Comparison of ENCODE assay signal across 12 cellular contexts in the genomic region with DNA sequence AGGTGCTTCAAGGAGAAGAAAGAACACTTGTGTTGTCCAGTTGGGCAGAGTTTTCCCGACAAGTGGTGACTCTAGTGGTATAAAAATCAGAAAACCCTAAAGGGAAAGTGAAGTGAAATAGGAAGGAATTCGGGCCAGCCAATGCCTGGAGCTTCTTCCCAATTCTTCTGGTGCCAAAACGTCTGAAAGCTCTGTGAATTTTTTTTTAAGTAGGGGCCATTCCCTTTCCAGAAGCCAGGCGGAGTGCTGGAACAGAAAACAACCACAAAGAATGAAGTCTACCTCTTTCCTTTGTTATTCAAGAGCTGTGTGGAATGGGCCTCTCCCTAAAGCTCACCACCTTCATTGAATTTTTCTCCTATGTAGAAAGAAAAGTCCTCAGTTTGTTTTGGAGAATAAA. TPM values are rescaled to one million over a fixed set of nuclear protein-coding genes. Genes with fewer than 3 reads are reported as not detected.
DNase-seq lines count a peak whose midpoint lies in the region; ATAC-seq, FAIRE-seq and TF ChIP-seq lines count a peak whose summit lies in the region.
"Had no signal": no experiment of that assay in that cellular context is flagged by ENCODE, and none has a peak within 500 bp of the region (broad histone marks: within the 10 kb centered on the region; RNA-seq: fewer than 3 reads in every experiment).

No MANE protein-coding gene starts in this region.

- TF ChIP-seq CTCF in heart right ventricle (IDR thresholded peaks at IDR 0.05) (peak in 5 of 9 donors; percentile 10 to 46 (median 20)), choroid plexus epithelial cell (conservative IDR thresholded peaks at IDR 0.05; ENCODE audit: low read depth, low read length) (peak; percentile 58), left lung (IDR thresholded peaks at IDR 0.05) (no peak)

- FAIRE-seq in urothelium cell line (lab: Jason Lieb, UNC) = no peak
- FAIRE-seq: G401.6 had no signal

- H3K36me3 ChIP-seq in heart right ventricle (no peaks in the 10 kb centered on the region), left lung (no peaks in the 10 kb centered on the region)
- H3K36me3 ChIP-seq: WERI-Rb-1 had no signal

- ATAC-seq in heart right ventricle (no peak), left lung (peak; percentile 52), GM18517 (IDR thresholded peaks at IDR 0.05; ENCODE audit: unreplicated experiment) (no peak), GM21381 (IDR thresholded peaks at IDR 0.05; ENCODE audit: unreplicated experiment) (no peak)
- ATAC-seq: activated T-cell treated with anti-CD3 and anti-CD28 coated beads, Interleukin-2, amount 50 U/mL, for 4 hours had no signal

- intact Hi-C loops in heart right ventricle (cut with DNase I) = loop anchor here in 5 of 10 donors (5.0 to 10.0 kb wide), 5 partner anchors 41 to 484 kb away; partner anchors contain the start of gene PPARGC1A (in 1 of the 5)
- intact Hi-C loops in cardiac septum (cut with DNase I) = loop anchor here (5.0 kb wide), 3 partner anchors 141 to 561 kb away; no protein-coding TSS in a partner anchor
- intact Hi-C loops in left lung (cut with DNase I) = no loop called here

- WGBS in heart right ventricle, 2 donors = 32 to 37% methylated on average over 4 of the region's 4 CpGs

- DNase-seq in heart right ventricle = no peak
- DNase-seq in cardiac septum (ENCODE audit: low spot score) = no peak
- DNase-seq in choroid plexus epithelial cell (ENCODE audit: low read depth) = peak; percentile 37
- DNase-seq in left lung = no peak
- peak; percentile 13 for DNase-seq in urothelium cell line (ENCODE audit: low spot score)
- DNase-seq in NCI-H510A treated with DMSO at 0.1 percent for 48 hours (lab: John Stamatoyannopoulos, UW) = no peak
- DNase-seq: activated T-cell treated with anti-CD3 and anti-CD28 coated beads, Interleukin-2, amount 50 U/mL, for 4 hours; NCI-H2171 treated with DMSO at 0.1 percent for 48 hours; WERI-Rb-1 had no signal

- H3K9me3 ChIP-seq in heart right ventricle = no peaks in the 10 kb centered on the region
- no peaks in the 10 kb centered on the region for H3K9me3 ChIP-seq in left lung

- no peak overlapping the region for H3K4me3 ChIP-seq in heart right ventricle
- no peak overlapping the region for H3K4me3 ChIP-seq in choroid plexus epithelial cell (ENCODE audit: low read depth, low read length)
- no peak overlapping the region for H3K4me3 ChIP-seq in left lung

- H3K27me3 ChIP-seq in heart right ventricle = no peaks in the 10 kb centered on the region
- H3K27me3 ChIP-seq in left lung = no peaks in the 10 kb centered on the region

- H3K27ac ChIP-seq in heart right ventricle (peak overlapping the region in 9 of 10 donors; percentile 13 to 89 (median 75)), left lung (no peak overlapping the region)
- H3K27ac ChIP-seq: WERI-Rb-1 had no signal

- peaks cover 0 to 61% (median 23%) of the 10 kb centered on the region in 9 donors for H3K4me1 ChIP-seq in heart right ventricle
- peaks cover 6 to 12% of the 10 kb centered on the region in 2 donors for H3K4me1 ChIP-seq in left lung

RNA-seq across cellular contexts. Expression of gene PPARGC1A, which starts 43.1 kb away (rescaled TPM):
- total RNA-seq in heart right ventricle (100 to 1,000 TPM in 7 of 10 donors, 10 to 100 TPM in 3; 66.3 to 200 (median 106) TPM), cardiac septum (99.6 TPM), left lung (1 to 10 TPM; 9.1 to 9.2 TPM)
- 10 to 100 TPM; 11.8 to 27.7 TPM for polyA plus RNA-seq in heart right ventricle

Comparison
In these comparisons a context has a peak if more than half of its experiments do, and no peak if none do; other contexts are left out.
1. DNase-seq: peak in choroid plexus epithelial cell (single experiment) and urothelium cell line (single experiment); none in heart right ventricle (0 of 2), cardiac septum (single experiment), left lung (0 of 2) and NCI-H510A treated with DMSO at 0.1 percent for 48 hours (single experiment).
2. H3K27ac ChIP-seq: peak in heart right ventricle (9 of 10); none in left lung (0 of 2).
3. CTCF ChIP-seq: peak in heart right ventricle (5 of 9) and choroid plexus epithelial cell (single experiment); none in left lung (0 of 2).